Comparison of ENCODE assay signal across 20 cellular contexts in the genomic region with DNA sequence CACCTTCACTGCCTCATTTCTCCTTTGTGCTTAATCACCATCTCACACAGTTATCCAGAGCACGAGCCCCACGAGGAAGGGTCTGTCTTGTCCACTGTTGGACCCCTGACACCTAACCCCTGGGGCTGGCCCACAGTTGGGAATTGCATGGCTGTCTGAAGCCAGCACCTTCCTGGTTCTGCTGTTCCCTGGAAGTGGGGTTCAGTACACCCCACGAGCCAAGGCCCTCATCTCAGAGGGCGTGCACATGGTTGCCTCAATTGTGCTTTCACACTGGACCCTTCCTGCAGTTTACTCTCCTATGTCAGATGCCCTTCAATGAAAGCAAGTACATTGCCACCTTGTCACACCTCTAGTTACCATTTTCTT. TPM values are rescaled to one million over a fixed set of nuclear protein-coding genes. Genes with fewer than 3 reads are reported as not detected.
DNase-seq lines count a peak whose midpoint lies in the region; ATAC-seq and TF ChIP-seq lines count a peak whose summit lies in the region.
"Had no signal": no experiment of that assay in that cellular context is flagged by ENCODE, and none has a peak within 500 bp of the region (broad histone marks: within the 10 kb centered on the region; RNA-seq: fewer than 3 reads in every experiment).

No MANE protein-coding gene starts in this region.

- H3K4me3 ChIP-seq in breast epithelium, result no peak overlapping the region
- no peak overlapping the region for H3K4me3 ChIP-seq in testis
- no peak overlapping the region for H3K4me3 ChIP-seq in HAP-1
- H3K4me3 ChIP-seq: colonic mucosa, MG63, upper lobe of left lung had no signal

- H3K4me3 Mint-ChIP-seq in MCF 10A (ENCODE audit: unreplicated experiment), result no peak overlapping the region
- no peak overlapping the region for H3K4me3 Mint-ChIP-seq in nephron
- H3K4me3 Mint-ChIP-seq: CD14-positive monocyte; T-helper 1 cell treated with Interleukin-12 subunit alpha and Interleukin-12 subunit beta and Interleukin-4 antibody, amounts not matched to agents 30 μg/mL and 1 μg/mL, for 36 hours had no signal

- BruUV-seq in MCF 10A (replicated peaks; lab: Mats Ljungman, UMichigan), result no TSS peak

- peaks cover 0 to 7% of the 10 kb centered on the region in 2 donors for H3K4me1 ChIP-seq in breast epithelium
- H3K4me1 ChIP-seq in testis, result peaks cover 49% of the 10 kb centered on the region
- peaks cover 24% of the 10 kb centered on the region for H3K4me1 ChIP-seq in HAP-1
- H3K4me1 ChIP-seq: colonic mucosa had no signal

- H3K27me3 Mint-ChIP-seq in MCF 10A (ENCODE audit: insufficient read depth, unreplicated experiment), result no peaks in the 10 kb centered on the region
- peaks cover 6% of the 10 kb centered on the region for H3K27me3 Mint-ChIP-seq in nephron (ENCODE audit: low read depth)

- POLR2A ChIA-PET in MCF 10A (lab: Yijun Ruan, JAX), result interaction anchor here (3.5 kb wide), 1 partner anchor 15 kb away, joined by 24 read pairs; no protein-coding TSS in a partner anchor

- TF ChIP-seq CTCF in MCF 10A (IDR thresholded peaks at IDR 0.05; ENCODE audit: unreplicated experiment), result no peak
- TF ChIP-seq CTCF in breast epithelium (IDR thresholded peaks at IDR 0.05), result no peak
- TF ChIP-seq CTCF in nephron (IDR thresholded peaks at IDR 0.05; ENCODE audit: unreplicated experiment in 3 of 3), result no peak
- TF ChIP-seq CTCF in testis (IDR thresholded peaks at IDR 0.05), result no peak

- in situ Hi-C loops in HAP-1 (cut with MboI; ENCODE audit: low sequenced_read_pairs), result no loop called here
- in situ Hi-C loops in KBM-7 (cut with MboI; ENCODE audit: low pct_unique_long_range_greater_than_20kb, low sequenced_read_pairs), result loop anchor here (25.0 kb wide), 1 partner anchor 180 kb away; no protein-coding TSS in a partner anchor

- H3K9me3 Mint-ChIP-seq in MCF 10A (ENCODE audit: unreplicated experiment) (no peaks in the 10 kb centered on the region), nephron (no peaks in the 10 kb centered on the region)
- H3K9me3 Mint-ChIP-seq: CD14-positive monocyte; T-helper 1 cell treated with Interleukin-12 subunit alpha and Interleukin-12 subunit beta and Interleukin-4 antibody, amounts not matched to agents 30 μg/mL and 1 μg/mL, for 36 hours had no signal

- intact Hi-C loops in MCF 10A (cut with micrococcal nuclease), result loop anchor here (5.0 kb wide), 2 partner anchors 165 to 430 kb away; a partner anchor contains a TSS
- intact Hi-C loops in breast epithelium (cut with DNase I; ENCODE audit: low total_unique reads), result no loop called here
- intact Hi-C loops in testis (cut with DNase I; ENCODE audit: low total_unique reads), result loop anchor here (10.0 kb wide), 1 partner anchor 183 kb away; no protein-coding TSS in a partner anchor

- H3K36me3 Mint-ChIP-seq in MCF 10A (ENCODE audit: insufficient read depth, unreplicated experiment), result no peaks in the 10 kb centered on the region
- H3K36me3 Mint-ChIP-seq in nephron (ENCODE audit: low read depth), result no peaks in the 10 kb centered on the region

- H3K27ac Mint-ChIP-seq in MCF 10A (ENCODE audit: low read depth, unreplicated experiment), result peak overlapping the region; percentile 89
- peak overlapping the region; percentile 12 to 93 (median 56) for H3K27ac Mint-ChIP-seq in nephron
- H3K27ac Mint-ChIP-seq: T-helper 1 cell treated with Interleukin-12 subunit alpha and Interleukin-12 subunit beta and Interleukin-4 antibody, amounts not matched to agents 30 μg/mL and 1 μg/mL, for 36 hours had no signal

- H3K36me3 ChIP-seq in breast epithelium, result no peaks in the 10 kb centered on the region
- no peaks in the 10 kb centered on the region for H3K36me3 ChIP-seq in testis (ENCODE audit: low read depth, missing control alignments)
- H3K36me3 ChIP-seq in HAP-1 (replicated peaks), result no peaks in the 10 kb centered on the region
- H3K36me3 ChIP-seq: colonic mucosa, MG63, upper lobe of left lung had no signal

- DNase-seq in MCF 10A (ENCODE audit: unreplicated experiment), result no peak
- DNase-seq in breast epithelium (ENCODE audit: low spot score in 2 of 2), result no peak
- no peak for DNase-seq in caudate nucleus (lab: John Stamatoyannopoulos, UW)
- DNase-seq in testis, result no peak
- no peak for DNase-seq in HAP-1 (ENCODE audit: low spot score in 2 of 2)
- DNase-seq in KBM-7, result no peak
- DNase-seq: activated CD8-positive, alpha-beta memory T cell treated with anti-CD3 and anti-CD28 coated beads, Interleukin-2, amount 50 U/mL, for 4 hours; colonic mucosa; H7; MG63; NCI-H187 treated with DMSO at 0.1 percent for 48 hours; Right ventricle myocardium superior; small intestine; stimulated activated CD4-positive, alpha-beta T cell treated with anti-CD3 and anti-CD28 coated beads, Interleukin-4, amount 100 ng/mL, for 4 hours had no signal

- 93% methylated on average over 2 to 4 of the region's 4 CpGs for WGBS in testis, 2 donors

- H3K9me3 ChIP-seq in breast epithelium (no peaks in the 10 kb centered on the region), testis (no peaks in the 10 kb centered on the region), HAP-1 (no peaks in the 10 kb centered on the region)
- H3K9me3 ChIP-seq: colonic mucosa, MG63, upper lobe of left lung had no signal

- TF ChIP-seq POLR2A in breast epithelium (IDR thresholded peaks at IDR 0.05) (no peak), testis (IDR thresholded peaks at IDR 0.05) (no peak)

- CTCF ChIA-PET in MCF 10A (lab: Yijun Ruan, JAX), result interaction anchor here (1.0 to 2.0 kb wide), 3 partner anchors 14 to 179 kb away, joined by 3 to 8 read pairs (median 4); no protein-coding TSS in a partner anchor

- no peak overlapping the region for H3K27ac ChIP-seq in breast epithelium
- H3K27ac ChIP-seq in caudate nucleus (ENCODE audit: low read depth, low read length), result peak overlapping the region; percentile 72
- H3K27ac ChIP-seq in testis, result peak overlapping the region; percentile 69 to 82
- H3K27ac ChIP-seq: colonic mucosa had no signal

- no peak for ATAC-seq in GM18502 (IDR thresholded peaks at IDR 0.05; ENCODE audit: poor library complexity, unreplicated experiment)
- ATAC-seq: activated CD4-positive, CD25-positive, alpha-beta regulatory T cell treated with anti-CD3 and anti-CD28 coated beads, Interleukin-2, amount 50 U/mL, for 24 hours had no signal

- H3K4me1 Mint-ChIP-seq in MCF 10A (ENCODE audit: insufficient read depth, unreplicated experiment), result peaks cover 47% of the 10 kb centered on the region
- peaks cover 68% of the 10 kb centered on the region for H3K4me1 Mint-ChIP-seq in nephron

- H3K27me3 ChIP-seq in breast epithelium, result no peaks in the 10 kb centered on the region
- H3K27me3 ChIP-seq in testis, result no peaks in the 10 kb centered on the region
- H3K27me3 ChIP-seq in HAP-1 (ENCODE audit: low read depth), result no peaks in the 10 kb centered on the region; the same call in 1 of the 2 replicates
- H3K27me3 ChIP-seq: colonic mucosa, MG63, upper lobe of left lung had no signal

RNA-seq across cellular contexts. Expression of a gene that starts 30.7 kb away (rescaled TPM):
- 5.9 and 7.2 TPM in 2 replicates for total RNA-seq in MCF 10A (2022)
- total RNA-seq in breast epithelium, result 10 to 100 TPM; 30.2 to 89.8 (median 35.1) TPM
- total RNA-seq in testis, result 10 to 100 TPM; 31.3 to 44.7 TPM
- polyA plus RNA-seq in testis (ENCODE audit: insufficient read depth, low read depth, low replicate concordance), result 54.7 TPM

RNA-seq across cellular contexts. Expression of a gene that starts 30.8 kb away (rescaled TPM):
- 19.6 and 21.0 TPM in 2 replicates for total RNA-seq in MCF 10A (2022)
- total RNA-seq in breast epithelium, result 10 to 100 TPM; 27.7 to 40.3 (median 28.8) TPM
- 10 to 100 TPM; 35.7 to 44.3 TPM for total RNA-seq in testis
- polyA plus RNA-seq in testis (ENCODE audit: insufficient read depth, low read depth, low replicate concordance), result 42.2 TPM

Comparison
In these comparisons a context has a peak if more than half of its experiments do, and no peak if none do; other contexts are left out.
1. H3K27ac ChIP-seq: peak in caudate nucleus (single experiment) and testis (2 of 2); none in breast epithelium (0 of 2).